In the genomic region with DNA sequence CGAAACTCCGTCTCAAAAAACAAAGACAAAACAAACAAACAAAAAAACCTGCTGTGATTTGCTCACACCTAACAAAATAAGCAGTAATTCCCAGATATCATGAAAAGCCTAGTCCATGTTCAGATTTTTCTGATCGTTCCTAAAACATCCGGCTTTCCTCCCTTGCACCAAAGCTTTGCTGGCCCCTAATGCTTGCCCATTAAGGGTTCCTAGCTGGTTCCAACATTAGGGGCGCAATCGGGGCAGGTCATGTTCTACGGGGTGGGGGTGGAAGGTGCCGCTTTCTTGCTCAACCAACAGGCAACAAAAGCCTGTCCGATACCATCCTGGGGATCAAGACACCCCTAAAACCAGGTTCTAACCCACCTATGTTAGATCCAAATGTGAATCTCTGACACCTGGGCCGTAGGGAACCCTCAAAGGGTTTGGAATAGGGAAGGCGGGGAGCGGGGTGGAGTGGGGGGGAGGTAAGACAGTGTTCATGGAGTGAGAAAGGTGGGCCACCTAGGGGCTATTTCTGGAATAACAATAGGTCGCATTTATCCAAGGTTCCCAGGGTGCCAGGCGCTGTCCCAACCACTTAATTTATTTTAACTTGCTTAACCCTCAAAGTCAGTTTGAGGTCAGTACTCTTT, we compare ENCODE assay signal across 8 cellular contexts. TPM values are rescaled to one million over a fixed set of nuclear protein-coding genes. Genes with fewer than 3 reads are reported as not detected.
DNase-seq lines count a peak whose midpoint lies in the region; ATAC-seq and TF ChIP-seq lines count a peak whose summit lies in the region.

No MANE protein-coding gene starts in this region.

- H3K4me1 Mint-ChIP-seq in GM23338 = peaks cover 10% of the 10 kb centered on the region; the same call in 2 of the 3 replicates
- peaks cover 4% of the 10 kb centered on the region for H3K4me1 Mint-ChIP-seq in activated CD8-positive, alpha-beta memory T cell treated with anti-CD3 and anti-CD28 coated beads, Interleukin-2, amount 10 ng/mL, durations not matched to agents 7 days and 5 days

- peaks cover 13% of the 10 kb centered on the region for H3K4me1 ChIP-seq in GM23338 (ENCODE audit: insufficient read depth)
- peaks cover 9 to 50% (median 20%) of the 10 kb centered on the region in 3 donors for H3K4me1 ChIP-seq in esophagus squamous epithelium
- H3K4me1 ChIP-seq in mucosa of stomach (ENCODE audit: control insufficient read depth, insufficient read depth, low read length) = peaks cover 50% of the 10 kb centered on the region
- H3K4me1 ChIP-seq in thyroid gland = peaks cover 0 to 5% of the 10 kb centered on the region in 2 donors

- H3K9me3 Mint-ChIP-seq in GM23338 = no peaks in the 10 kb centered on the region
- H3K9me3 Mint-ChIP-seq in activated CD8-positive, alpha-beta memory T cell treated with anti-CD3 and anti-CD28 coated beads, Interleukin-2, amount 10 ng/mL, durations not matched to agents 7 days and 5 days (ENCODE audit: low read depth) = no peaks in the 10 kb centered on the region

- H3K9me3 ChIP-seq in esophagus squamous epithelium = no peaks in the 10 kb centered on the region
- H3K9me3 ChIP-seq in mucosa of stomach (ENCODE audit: control insufficient read depth, low read length) = no peaks in the 10 kb centered on the region
- H3K9me3 ChIP-seq in thyroid gland = no peaks in the 10 kb centered on the region

- H3K27me3 Mint-ChIP-seq in GM23338 (ENCODE audit: insufficient read depth, low read depth, poor library complexity) = peaks cover 12% of the 10 kb centered on the region
- H3K27me3 Mint-ChIP-seq in activated CD8-positive, alpha-beta memory T cell treated with anti-CD3 and anti-CD28 coated beads, Interleukin-2, amount 10 ng/mL, durations not matched to agents 7 days and 5 days = peaks cover 3% of the 10 kb centered on the region

- CTCF ChIA-PET in activated CD8-positive, alpha-beta memory T cell treated with anti-CD3 and anti-CD28 coated beads, Interleukin-2, amount 10 ng/mL, durations not matched to agents 7 days and 5 days (lab: Charles Lee) = interaction anchor here (1.0 to 1.9 kb wide), 2 partner anchors 24 to 63 kb away, joined by 3 to 6 read pairs; no protein-coding TSS in a partner anchor

- H3F3A ChIP-seq in GM23338 (replicated peaks; ENCODE audit: low read depth) = 0 out of 2 replicates have a peak, but pooled peaks cover 5% of the 10 kb centered on the region

- H3K27ac ChIP-seq in GM23338 (ENCODE audit: low read depth) = no peak overlapping the region; the same call in 1 of the 2 replicates
- H3K27ac ChIP-seq in esophagus squamous epithelium = no peak overlapping the region
- H3K27ac ChIP-seq in thyroid gland = no peak overlapping the region

- H4K20me1 ChIP-seq in GM23338 (replicated peaks; ENCODE audit: insufficient read depth) = no peaks in the 10 kb centered on the region

- H3K4me3 Mint-ChIP-seq in GM23338 = peak overlapping the region; percentile 65; the same call in 2 of the 3 replicates
- no peak overlapping the region for H3K4me3 Mint-ChIP-seq in activated CD8-positive, alpha-beta memory T cell treated with anti-CD3 and anti-CD28 coated beads, Interleukin-2, amount 10 ng/mL, durations not matched to agents 7 days and 5 days

- 17 to 29% methylated on average over 5 to 14 of the region's 14 CpGs for WGBS in esophagus squamous epithelium, 2 donors
- WGBS in thyroid gland, 2 donors = 26 to 27% methylated on average over 14 of the region's 14 CpGs

- DNase-seq in AG09319 (ENCODE audit: extremely low read depth, low read depth) = no peak
- peak; percentile 93 for DNase-seq in GM23338 (ENCODE audit: low spot score)
- peak; percentile 84 for DNase-seq in NCI-H345 (lab: John Stamatoyannopoulos, UW)
- peak; percentile 49 for DNase-seq in activated CD8-positive, alpha-beta memory T cell treated with anti-CD3 and anti-CD28 coated beads, Interleukin-2, amount 10 ng/mL, durations not matched to agents 7 days and 5 days
- DNase-seq in esophagus squamous epithelium (lab: John Stamatoyannopoulos, UW) = no peak
- peak; percentile 49 to 51 for DNase-seq in thyroid gland

- peak overlapping the region; percentile 58 for H3K9ac ChIP-seq in mucosa of stomach (ENCODE audit: low read length)

- intact Hi-C loops in esophagus squamous epithelium (cut with DNase I) (no loop called here), thyroid gland (cut with DNase I) (no loop called here)

- no peaks in the 10 kb centered on the region for H3K9me2 ChIP-seq in GM23338 (ENCODE audit: insufficient read depth)

- no peak overlapping the region for H3K27ac Mint-ChIP-seq in GM23338
- no peak overlapping the region for H3K27ac Mint-ChIP-seq in activated CD8-positive, alpha-beta memory T cell treated with anti-CD3 and anti-CD28 coated beads, Interleukin-2, amount 10 ng/mL, durations not matched to agents 7 days and 5 days

- no peaks in the 10 kb centered on the region; the same call in 2 of the 3 replicates for H3K36me3 Mint-ChIP-seq in GM23338 (ENCODE audit: low read depth)
- H3K36me3 Mint-ChIP-seq in activated CD8-positive, alpha-beta memory T cell treated with anti-CD3 and anti-CD28 coated beads, Interleukin-2, amount 10 ng/mL, durations not matched to agents 7 days and 5 days = no peaks in the 10 kb centered on the region

- H3K79me2 ChIP-seq in GM23338 (replicated peaks; ENCODE audit: insufficient read depth) = no peaks in the 10 kb centered on the region

- H3K36me3 ChIP-seq in GM23338 (ENCODE audit: insufficient read depth) = no peaks in the 10 kb centered on the region
- no peaks in the 10 kb centered on the region for H3K36me3 ChIP-seq in esophagus squamous epithelium
- no peaks in the 10 kb centered on the region for H3K36me3 ChIP-seq in mucosa of stomach (ENCODE audit: control insufficient read depth, insufficient read depth, low read length)
- H3K36me3 ChIP-seq in thyroid gland = no peaks in the 10 kb centered on the region

- TF ChIP-seq CTCF in AG09319 (IDR thresholded peaks at IDR 0.05; ENCODE audit: low read depth, low read length) (peak; percentile 61), GM23338 (conservative IDR thresholded peaks at IDR 0.05; ENCODE audit: low read depth in 2 of 2) (peak; percentile 62 to 71), esophagus squamous epithelium (IDR thresholded peaks at IDR 0.05) (peak; percentile 41 to 63 (median 58)), thyroid gland (IDR thresholded peaks at IDR 0.05) (peak in 5 of 6 experiments; percentile 15 to 69 (median 53))

- no peak for TF ChIP-seq POLR2A in esophagus squamous epithelium (IDR thresholded peaks at IDR 0.05)
- TF ChIP-seq POLR2A in thyroid gland (IDR thresholded peaks at IDR 0.05) = no peak

- H3K4me2 ChIP-seq in GM23338 = peak overlapping the region; percentile 71

- no peaks in the 10 kb centered on the region for H3K27me3 ChIP-seq in GM23338 (ENCODE audit: insufficient read depth)
- peaks cover 0 to 33% (median 0%) of the 10 kb centered on the region in 4 donors for H3K27me3 ChIP-seq in esophagus squamous epithelium
- H3K27me3 ChIP-seq in mucosa of stomach (ENCODE audit: control insufficient read depth, insufficient read depth, low read length) = peaks cover 10% of the 10 kb centered on the region
- H3K27me3 ChIP-seq in thyroid gland = no peaks in the 10 kb centered on the region

- H2AFZ ChIP-seq in GM23338 = peak overlapping the region; percentile 94

- peak overlapping the region; percentile 53 for H3K4me3 ChIP-seq in GM23338
- peak overlapping the region in 1 of 4 donors; percentile 42 for H3K4me3 ChIP-seq in esophagus squamous epithelium
- H3K4me3 ChIP-seq in mucosa of stomach (ENCODE audit: low read length) = peak overlapping the region; percentile 51
- H3K4me3 ChIP-seq in thyroid gland (replicated peaks in 1 of 3) = no peak overlapping the region

- ATAC-seq in GM23338 = peak; percentile 87
- ATAC-seq in activated CD8-positive, alpha-beta memory T cell treated with anti-CD3 and anti-CD28 coated beads, Interleukin-2, amount 10 ng/mL, durations not matched to agents 7 days and 5 days = peak; percentile 75
- no peak for ATAC-seq in GM19351 (IDR thresholded peaks at IDR 0.05; ENCODE audit: unreplicated experiment)

RNA-seq across cellular contexts. Expression of a gene that starts 25.3 kb away (rescaled TPM):
- total RNA-seq in GM23338 (2014; rRNA removed; shearing (Covaris generic)) = not detected in 2 replicates
- polyA plus RNA-seq in GM23338 (2016; fragmentation: Nextera tagmentation; extraction: Ambion mirVana) = 0.81 and 0.89 TPM in 2 replicates
- total RNA-seq in activated CD8-positive, alpha-beta memory T cell treated with anti-CD3 and anti-CD28 coated beads, Interleukin-2, amount 10 ng/mL, durations not matched to agents 7 days and 5 days = not detected
- total RNA-seq in esophagus squamous epithelium (100 to 1,000 TPM; 282 to 837 (median 489) TPM), thyroid gland (1 to 10 TPM in 1 of 4 donors, not detected in 3; 1.1 TPM)

RNA-seq across cellular contexts. Expression of a gene that starts 44.6 kb away (rescaled TPM):
- 3.6 and 4.3 TPM in 2 replicates for total RNA-seq in GM23338 (2014; rRNA removed; shearing (Covaris generic))
- polyA plus RNA-seq in GM23338 (2016; fragmentation: Nextera tagmentation; extraction: Ambion mirVana) = 2.3 and 3.4 TPM in 2 replicates
- not detected for total RNA-seq in activated CD8-positive, alpha-beta memory T cell treated with anti-CD3 and anti-CD28 coated beads, Interleukin-2, amount 10 ng/mL, durations not matched to agents 7 days and 5 days
- total RNA-seq in esophagus squamous epithelium = 1 to 10 TPM; 1.3 to 8.2 (median 1.6) TPM
- total RNA-seq in thyroid gland = 10 to 100 TPM in 1 of 4 donors, 1 to 10 TPM in 3; 3.2 to 10.9 (median 6.9) TPM

RNA-seq across cellular contexts. Expression of a gene that starts 48.3 kb away (rescaled TPM):
- total RNA-seq in GM23338 (2014; rRNA removed; shearing (Covaris generic)) = 1.5 and 1.7 TPM in 2 replicates
- polyA plus RNA-seq in GM23338 (2016; fragmentation: Nextera tagmentation; extraction: Ambion mirVana) = 26.8 and 31.3 TPM in 2 replicates
- total RNA-seq in activated CD8-positive, alpha-beta memory T cell treated with anti-CD3 and anti-CD28 coated beads, Interleukin-2, amount 10 ng/mL, durations not matched to agents 7 days and 5 days = under 1 TPM in 1 of 2 experiments, not detected in 1; 0.61 TPM
- total RNA-seq in esophagus squamous epithelium (10 to 100 TPM in 2 of 4 donors, 1 to 10 TPM in 1, not detected in 1; 3.9 to 29.9 (median 10.1) TPM), thyroid gland (10 to 100 TPM in 2 of 4 donors, 1 to 10 TPM in 2; 1.1 to 26.3 (median 8.8) TPM)

RNA-seq across cellular contexts. Expression of a gene that starts 48.8 kb away (rescaled TPM):
- 16.2 and 17.4 TPM in 2 replicates for total RNA-seq in GM23338 (2014; rRNA removed; shearing (Covaris generic))
- polyA plus RNA-seq in GM23338 (2016; fragmentation: Nextera tagmentation; extraction: Ambion mirVana) = 14.0 and 14.6 TPM in 2 replicates
- total RNA-seq in activated CD8-positive, alpha-beta memory T cell treated with anti-CD3 and anti-CD28 coated beads, Interleukin-2, amount 10 ng/mL, durations not matched to agents 7 days and 5 days = not detected
- total RNA-seq in esophagus squamous epithelium (under 1 TPM in 2 of 4 donors, not detected in 2; 0.19 to 0.47 TPM), thyroid gland (10 to 100 TPM; 16.3 to 19.3 (median 17.9) TPM)

RNA-seq across cellular contexts. Expression of a gene that starts 52.8 kb away (rescaled TPM):
- total RNA-seq in GM23338 (2014; rRNA removed; shearing (Covaris generic)) = 9.6 and 15.9 TPM in 2 replicates
- 43.7 and 44.0 TPM in 2 replicates for polyA plus RNA-seq in GM23338 (2016; fragmentation: Nextera tagmentation; extraction: Ambion mirVana)
- 1 to 10 TPM; 1.1 to 1.9 TPM for total RNA-seq in activated CD8-positive, alpha-beta memory T cell treated with anti-CD3 and anti-CD28 coated beads, Interleukin-2, amount 10 ng/mL, durations not matched to agents 7 days and 5 days
- total RNA-seq in esophagus squamous epithelium = not detected
- total RNA-seq in thyroid gland = 1 to 10 TPM in 1 of 4 donors, not detected in 3; 1.6 TPM

Comparison
In these comparisons a context has a peak if more than half of its experiments do, and no peak if none do; other contexts are left out.
1. DNase-seq: peak in GM23338 (single experiment), NCI-H345 (single experiment), activated CD8-positive, alpha-beta memory T cell treated with anti-CD3 and anti-CD28 coated beads, Interleukin-2, amount 10 ng/mL, durations not matched to agents 7 days and 5 days (single experiment) and thyroid gland (2 of 2); none in AG09319 (single experiment) and esophagus squamous epithelium (single experiment).
2. H3K4me3 ChIP-seq: peak in GM23338 (single experiment) and mucosa of stomach (single experiment); none in thyroid gland (0 of 3).
3. RNA of a gene that starts 25.3 kb away (total RNA-seq): 282 to 837 TPM in esophagus squamous epithelium; 1.1 TPM in thyroid gland, not detected in GM23338 and not detected in activated CD8-positive, alpha-beta memory T cell treated with anti-CD3 and anti-CD28 coated beads, Interleukin-2, amount 10 ng/mL, durations not matched to agents 7 days and 5 days; every median in the first group is over 100 times any median in the second.
4. Peak in every context shown above with its lines, with median percentiles within 50 percentile points of each other: CTCF ChIP-seq.